ENCODE assay signal across 27 cellular contexts in genomic region chr16:89793955-89794354, GRCh38.
"Had no signal": no experiment of that assay in that cellular context is flagged by ENCODE, and none has a peak within 500 bp of the region (broad histone marks: within the 10 kb centered on the region; RNA-seq: fewer than 3 reads in every experiment).

No MANE protein-coding gene starts in this region.

- H3K9me3 ChIP-seq: ovary, psoas muscle, spleen, suprapubic skin, testis, tibial artery, transverse colon, upper lobe of right lung, uterus had no signal

- DNase-seq: natural killer cell; occipital lobe; ovary; spleen; stimulated activated CD4-positive, alpha-beta T cell treated with anti-CD3 and anti-CD28 coated beads, Interleukin-12 subunit alpha, Interleukin-12 subunit beta, amount 100 ng/mL, for 4 hours; stimulated activated CD4-positive, alpha-beta T cell treated with anti-CD3 and anti-CD28 coated beads, Interleukin-1b, Interleukin-23, amount 100 ng/mL, for 48 hours; stimulated activated CD4-positive, alpha-beta T cell treated with anti-CD3 and anti-CD28 coated beads, Interleukin-4, amount 100 ng/mL, for 1 hour; stimulated activated CD4-positive, alpha-beta T cell treated with anti-CD3 and anti-CD28 coated beads, Interleukin-4, amount 100 ng/mL, for 4 hours; stimulated activated CD8-positive, alpha-beta memory T cell treated with anti-CD3 and anti-CD28 coated beads, Interleukin-4, amount 100 ng/mL, for 48 hours; stimulated activated naive CD4-positive, alpha-beta T cell; stimulated activated naive CD8-positive, alpha-beta T cell treated with anti-CD3 and anti-CD28 coated beads, Interleukin-15, amount 100 ng/mL, for 72 hours; stimulated activated naive CD8-positive, alpha-beta T cell treated with anti-CD3 and anti-CD28 coated beads, Interleukin-15, Interleukin-2, amounts not matched to agents 100 U/mL and 50 U/mL, for 24 hours; substantia nigra; testis; tibial artery; transverse colon; upper lobe of right lung; uterus had no signal

- H3K36me3 ChIP-seq: neural progenitor cell, ovary, suprapubic skin, transverse colon, upper lobe of right lung, uterus had no signal

- H2AFZ ChIP-seq: neural progenitor cell, parathyroid adenoma had no signal

- H3K79me2 ChIP-seq: parathyroid adenoma had no signal

- H3K4me1 ChIP-seq: neural progenitor cell, parathyroid adenoma, psoas muscle, suprapubic skin, testis, tibial artery, transverse colon, upper lobe of right lung, uterus had no signal

- H3K9ac ChIP-seq: neural progenitor cell, parathyroid adenoma had no signal

- H3K27ac ChIP-seq: neural progenitor cell, ovary, parathyroid adenoma, psoas muscle, skin epidermis, spleen, suprapubic skin, testis, tibial artery, transverse colon, upper lobe of right lung, uterus had no signal

- H3K4me3 ChIP-seq: neural progenitor cell, ovary, psoas muscle, skin epidermis, smooth muscle cell, spleen, suprapubic skin, testis, tibial artery, transverse colon, upper lobe of right lung, uterus had no signal

- ATAC-seq: natural killer cell; psoas muscle; right cardiac atrium; sciatic nerve; stimulated activated memory B cell treated with anti-CD40 and anti-IgM and Interleukin-4, amounts not matched to agents 10 μg/mL and 1 μg/mL and 100 μg/mL, for 72 hours; stimulated activated naive CD8-positive, alpha-beta T cell treated with anti-CD3 and anti-CD28 coated beads, Interleukin-15, amount 100 ng/mL, for 72 hours; stimulated activated naive CD8-positive, alpha-beta T cell treated with anti-CD3 and anti-CD28 coated beads, Interleukin-15, Interleukin-2, amounts not matched to agents 100 U/mL and 50 U/mL, for 24 hours; upper lobe of right lung had no signal

- H3K4me2 ChIP-seq: neural progenitor cell, smooth muscle cell had no signal

- H3K27me3 ChIP-seq: neural progenitor cell, ovary, spleen, suprapubic skin, testis, tibial artery, transverse colon, upper lobe of right lung, uterus had no signal
